Comparison of ENCODE assay signal across 1 cellular context in the genomic region with DNA sequence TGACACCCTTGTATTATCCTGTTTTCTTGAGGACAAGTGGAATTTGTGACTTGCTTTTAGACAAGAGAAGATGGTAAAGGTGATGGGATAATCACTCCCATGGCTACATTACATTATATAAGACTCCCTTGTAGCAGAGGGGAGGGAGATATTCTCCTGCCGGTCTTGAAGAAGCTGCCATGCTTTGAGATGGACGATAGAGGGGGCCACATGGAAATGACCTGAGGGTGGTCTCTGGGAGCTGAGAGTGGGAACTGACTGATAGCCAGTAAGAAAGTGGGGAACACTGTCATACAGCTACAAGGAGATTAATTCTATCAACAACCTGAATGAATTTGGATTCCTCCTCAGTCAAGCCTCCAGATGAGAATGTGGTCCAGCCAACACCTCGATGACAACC.
TF ChIP-seq lines count a peak whose summit lies in the region.

No MANE protein-coding gene starts in this region.

TF ChIP-seq in K562, 482 proteins besides CTCF, POLR2A, EP300 and RAD21:
- TF ChIP-seq, protein P1, sequence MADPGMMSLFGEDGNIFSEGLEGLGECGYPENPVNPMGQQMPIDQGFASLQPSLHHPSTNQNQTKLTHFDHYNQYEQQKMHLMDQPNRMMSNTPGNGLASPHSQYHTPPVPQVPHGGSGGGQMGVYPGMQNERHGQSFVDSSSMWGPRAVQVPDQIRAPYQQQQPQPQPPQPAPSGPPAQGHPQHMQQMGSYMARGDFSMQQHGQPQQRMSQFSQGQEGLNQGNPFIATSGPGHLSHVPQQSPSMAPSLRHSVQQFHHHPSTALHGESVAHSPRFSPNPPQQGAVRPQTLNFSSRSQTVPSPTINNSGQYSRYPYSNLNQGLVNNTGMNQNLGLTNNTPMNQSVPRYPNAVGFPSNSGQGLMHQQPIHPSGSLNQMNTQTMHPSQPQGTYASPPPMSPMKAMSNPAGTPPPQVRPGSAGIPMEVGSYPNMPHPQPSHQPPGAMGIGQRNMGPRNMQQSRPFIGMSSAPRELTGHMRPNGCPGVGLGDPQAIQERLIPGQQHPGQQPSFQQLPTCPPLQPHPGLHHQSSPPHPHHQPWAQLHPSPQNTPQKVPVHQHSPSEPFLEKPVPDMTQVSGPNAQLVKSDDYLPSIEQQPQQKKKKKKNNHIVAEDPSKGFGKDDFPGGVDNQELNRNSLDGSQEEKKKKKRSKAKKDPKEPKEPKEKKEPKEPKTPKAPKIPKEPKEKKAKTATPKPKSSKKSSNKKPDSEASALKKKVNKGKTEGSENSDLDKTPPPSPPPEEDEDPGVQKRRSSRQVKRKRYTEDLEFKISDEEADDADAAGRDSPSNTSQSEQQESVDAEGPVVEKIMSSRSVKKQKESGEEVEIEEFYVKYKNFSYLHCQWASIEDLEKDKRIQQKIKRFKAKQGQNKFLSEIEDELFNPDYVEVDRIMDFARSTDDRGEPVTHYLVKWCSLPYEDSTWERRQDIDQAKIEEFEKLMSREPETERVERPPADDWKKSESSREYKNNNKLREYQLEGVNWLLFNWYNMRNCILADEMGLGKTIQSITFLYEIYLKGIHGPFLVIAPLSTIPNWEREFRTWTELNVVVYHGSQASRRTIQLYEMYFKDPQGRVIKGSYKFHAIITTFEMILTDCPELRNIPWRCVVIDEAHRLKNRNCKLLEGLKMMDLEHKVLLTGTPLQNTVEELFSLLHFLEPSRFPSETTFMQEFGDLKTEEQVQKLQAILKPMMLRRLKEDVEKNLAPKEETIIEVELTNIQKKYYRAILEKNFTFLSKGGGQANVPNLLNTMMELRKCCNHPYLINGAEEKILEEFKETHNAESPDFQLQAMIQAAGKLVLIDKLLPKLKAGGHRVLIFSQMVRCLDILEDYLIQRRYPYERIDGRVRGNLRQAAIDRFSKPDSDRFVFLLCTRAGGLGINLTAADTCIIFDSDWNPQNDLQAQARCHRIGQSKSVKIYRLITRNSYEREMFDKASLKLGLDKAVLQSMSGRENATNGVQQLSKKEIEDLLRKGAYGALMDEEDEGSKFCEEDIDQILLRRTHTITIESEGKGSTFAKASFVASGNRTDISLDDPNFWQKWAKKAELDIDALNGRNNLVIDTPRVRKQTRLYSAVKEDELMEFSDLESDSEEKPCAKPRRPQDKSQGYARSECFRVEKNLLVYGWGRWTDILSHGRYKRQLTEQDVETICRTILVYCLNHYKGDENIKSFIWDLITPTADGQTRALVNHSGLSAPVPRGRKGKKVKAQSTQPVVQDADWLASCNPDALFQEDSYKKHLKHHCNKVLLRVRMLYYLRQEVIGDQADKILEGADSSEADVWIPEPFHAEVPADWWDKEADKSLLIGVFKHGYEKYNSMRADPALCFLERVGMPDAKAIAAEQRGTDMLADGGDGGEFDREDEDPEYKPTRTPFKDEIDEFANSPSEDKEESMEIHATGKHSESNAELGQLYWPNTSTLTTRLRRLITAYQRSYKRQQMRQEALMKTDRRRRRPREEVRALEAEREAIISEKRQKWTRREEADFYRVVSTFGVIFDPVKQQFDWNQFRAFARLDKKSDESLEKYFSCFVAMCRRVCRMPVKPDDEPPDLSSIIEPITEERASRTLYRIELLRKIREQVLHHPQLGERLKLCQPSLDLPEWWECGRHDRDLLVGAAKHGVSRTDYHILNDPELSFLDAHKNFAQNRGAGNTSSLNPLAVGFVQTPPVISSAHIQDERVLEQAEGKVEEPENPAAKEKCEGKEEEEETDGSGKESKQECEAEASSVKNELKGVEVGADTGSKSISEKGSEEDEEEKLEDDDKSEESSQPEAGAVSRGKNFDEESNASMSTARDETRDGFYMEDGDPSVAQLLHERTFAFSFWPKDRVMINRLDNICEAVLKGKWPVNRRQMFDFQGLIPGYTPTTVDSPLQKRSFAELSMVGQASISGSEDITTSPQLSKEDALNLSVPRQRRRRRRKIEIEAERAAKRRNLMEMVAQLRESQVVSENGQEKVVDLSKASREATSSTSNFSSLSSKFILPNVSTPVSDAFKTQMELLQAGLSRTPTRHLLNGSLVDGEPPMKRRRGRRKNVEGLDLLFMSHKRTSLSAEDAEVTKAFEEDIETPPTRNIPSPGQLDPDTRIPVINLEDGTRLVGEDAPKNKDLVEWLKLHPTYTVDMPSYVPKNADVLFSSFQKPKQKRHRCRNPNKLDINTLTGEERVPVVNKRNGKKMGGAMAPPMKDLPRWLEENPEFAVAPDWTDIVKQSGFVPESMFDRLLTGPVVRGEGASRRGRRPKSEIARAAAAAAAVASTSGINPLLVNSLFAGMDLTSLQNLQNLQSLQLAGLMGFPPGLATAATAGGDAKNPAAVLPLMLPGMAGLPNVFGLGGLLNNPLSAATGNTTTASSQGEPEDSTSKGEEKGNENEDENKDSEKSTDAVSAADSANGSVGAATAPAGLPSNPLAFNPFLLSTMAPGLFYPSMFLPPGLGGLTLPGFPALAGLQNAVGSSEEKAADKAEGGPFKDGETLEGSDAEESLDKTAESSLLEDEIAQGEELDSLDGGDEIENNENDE (IDR thresholded peaks at IDR 0.05; ENCODE audit: low read depth, low read length) = no peak
- TF ChIP-seq SP1 (CRISPR knock-in tag; IDR thresholded peaks at IDR 0.05) (no peak), RHOXF2B (CRISPR knock-in tag; conservative IDR thresholded peaks at IDR 0.05) (no peak), HMG20A (CRISPR knock-in tag; conservative IDR thresholded peaks at IDR 0.05) (no peak), HLTF (IDR thresholded peaks at IDR 0.05) (no peak), POU5F1 (IDR thresholded peaks at IDR 0.05; ENCODE audit: borderline replicate concordance, low read depth, low read length, partially characterized antibody) (no peak), NFXL1 (CRISPR knock-in tag; IDR thresholded peaks at IDR 0.05) (no peak), CBFB (CRISPR knock-in tag; IDR thresholded peaks at IDR 0.05) (no peak), ZNF224 (CRISPR knock-in tag; IDR thresholded peaks at IDR 0.05) (no peak), NEUROD1 (IDR thresholded peaks at IDR 0.05; ENCODE audit: borderline replicate concordance, low read depth, low read length, partially characterized antibody) (no peak), TEAD4 (IDR thresholded peaks at IDR 0.05; ENCODE audit: low read length) (no peak), TEAD4 (CRISPR knock-in tag; IDR thresholded peaks at IDR 0.05; ENCODE audit: borderline replicate concordance) (no peak), SMARCA4 (IDR thresholded peaks at IDR 0.05) (no peak), HDAC3 (IDR thresholded peaks at IDR 0.05; ENCODE audit: borderline replicate concordance, partially characterized antibody) (no peak), ZFP30 (CRISPR knock-in tag; IDR thresholded peaks at IDR 0.05; ENCODE audit: borderline replicate concordance) (no peak)
- TF ChIP-seq, protein P2, sequence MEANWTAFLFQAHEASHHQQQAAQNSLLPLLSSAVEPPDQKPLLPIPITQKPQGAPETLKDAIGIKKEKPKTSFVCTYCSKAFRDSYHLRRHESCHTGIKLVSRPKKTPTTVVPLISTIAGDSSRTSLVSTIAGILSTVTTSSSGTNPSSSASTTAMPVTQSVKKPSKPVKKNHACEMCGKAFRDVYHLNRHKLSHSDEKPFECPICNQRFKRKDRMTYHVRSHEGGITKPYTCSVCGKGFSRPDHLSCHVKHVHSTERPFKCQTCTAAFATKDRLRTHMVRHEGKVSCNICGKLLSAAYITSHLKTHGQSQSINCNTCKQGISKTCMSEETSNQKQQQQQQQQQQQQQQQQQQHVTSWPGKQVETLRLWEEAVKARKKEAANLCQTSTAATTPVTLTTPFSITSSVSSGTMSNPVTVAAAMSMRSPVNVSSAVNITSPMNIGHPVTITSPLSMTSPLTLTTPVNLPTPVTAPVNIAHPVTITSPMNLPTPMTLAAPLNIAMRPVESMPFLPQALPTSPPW (CRISPR knock-in tag; IDR thresholded peaks at IDR 0.05) = no peak
- TF ChIP-seq, protein P3, sequence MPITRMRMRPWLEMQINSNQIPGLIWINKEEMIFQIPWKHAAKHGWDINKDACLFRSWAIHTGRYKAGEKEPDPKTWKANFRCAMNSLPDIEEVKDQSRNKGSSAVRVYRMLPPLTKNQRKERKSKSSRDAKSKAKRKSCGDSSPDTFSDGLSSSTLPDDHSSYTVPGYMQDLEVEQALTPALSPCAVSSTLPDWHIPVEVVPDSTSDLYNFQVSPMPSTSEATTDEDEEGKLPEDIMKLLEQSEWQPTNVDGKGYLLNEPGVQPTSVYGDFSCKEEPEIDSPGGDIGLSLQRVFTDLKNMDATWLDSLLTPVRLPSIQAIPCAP (CRISPR knock-in tag; IDR thresholded peaks at IDR 0.05; ENCODE audit: borderline replicate concordance) = no peak
- TF ChIP-seq, protein P4, sequence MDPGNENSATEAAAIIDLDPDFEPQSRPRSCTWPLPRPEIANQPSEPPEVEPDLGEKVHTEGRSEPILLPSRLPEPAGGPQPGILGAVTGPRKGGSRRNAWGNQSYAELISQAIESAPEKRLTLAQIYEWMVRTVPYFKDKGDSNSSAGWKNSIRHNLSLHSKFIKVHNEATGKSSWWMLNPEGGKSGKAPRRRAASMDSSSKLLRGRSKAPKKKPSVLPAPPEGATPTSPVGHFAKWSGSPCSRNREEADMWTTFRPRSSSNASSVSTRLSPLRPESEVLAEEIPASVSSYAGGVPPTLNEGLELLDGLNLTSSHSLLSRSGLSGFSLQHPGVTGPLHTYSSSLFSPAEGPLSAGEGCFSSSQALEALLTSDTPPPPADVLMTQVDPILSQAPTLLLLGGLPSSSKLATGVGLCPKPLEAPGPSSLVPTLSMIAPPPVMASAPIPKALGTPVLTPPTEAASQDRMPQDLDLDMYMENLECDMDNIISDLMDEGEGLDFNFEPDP (CRISPR knock-in tag; IDR thresholded peaks at IDR 0.05) = no peak
- TF ChIP-seq, protein P5, sequence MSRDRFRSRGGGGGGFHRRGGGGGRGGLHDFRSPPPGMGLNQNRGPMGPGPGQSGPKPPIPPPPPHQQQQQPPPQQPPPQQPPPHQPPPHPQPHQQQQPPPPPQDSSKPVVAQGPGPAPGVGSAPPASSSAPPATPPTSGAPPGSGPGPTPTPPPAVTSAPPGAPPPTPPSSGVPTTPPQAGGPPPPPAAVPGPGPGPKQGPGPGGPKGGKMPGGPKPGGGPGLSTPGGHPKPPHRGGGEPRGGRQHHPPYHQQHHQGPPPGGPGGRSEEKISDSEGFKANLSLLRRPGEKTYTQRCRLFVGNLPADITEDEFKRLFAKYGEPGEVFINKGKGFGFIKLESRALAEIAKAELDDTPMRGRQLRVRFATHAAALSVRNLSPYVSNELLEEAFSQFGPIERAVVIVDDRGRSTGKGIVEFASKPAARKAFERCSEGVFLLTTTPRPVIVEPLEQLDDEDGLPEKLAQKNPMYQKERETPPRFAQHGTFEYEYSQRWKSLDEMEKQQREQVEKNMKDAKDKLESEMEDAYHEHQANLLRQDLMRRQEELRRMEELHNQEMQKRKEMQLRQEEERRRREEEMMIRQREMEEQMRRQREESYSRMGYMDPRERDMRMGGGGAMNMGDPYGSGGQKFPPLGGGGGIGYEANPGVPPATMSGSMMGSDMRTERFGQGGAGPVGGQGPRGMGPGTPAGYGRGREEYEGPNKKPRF (IDR thresholded peaks at IDR 0.05; ENCODE audit: low read depth, low read length) = no peak
